ENCODE assay signal across 24 cellular contexts in the genomic region with DNA sequence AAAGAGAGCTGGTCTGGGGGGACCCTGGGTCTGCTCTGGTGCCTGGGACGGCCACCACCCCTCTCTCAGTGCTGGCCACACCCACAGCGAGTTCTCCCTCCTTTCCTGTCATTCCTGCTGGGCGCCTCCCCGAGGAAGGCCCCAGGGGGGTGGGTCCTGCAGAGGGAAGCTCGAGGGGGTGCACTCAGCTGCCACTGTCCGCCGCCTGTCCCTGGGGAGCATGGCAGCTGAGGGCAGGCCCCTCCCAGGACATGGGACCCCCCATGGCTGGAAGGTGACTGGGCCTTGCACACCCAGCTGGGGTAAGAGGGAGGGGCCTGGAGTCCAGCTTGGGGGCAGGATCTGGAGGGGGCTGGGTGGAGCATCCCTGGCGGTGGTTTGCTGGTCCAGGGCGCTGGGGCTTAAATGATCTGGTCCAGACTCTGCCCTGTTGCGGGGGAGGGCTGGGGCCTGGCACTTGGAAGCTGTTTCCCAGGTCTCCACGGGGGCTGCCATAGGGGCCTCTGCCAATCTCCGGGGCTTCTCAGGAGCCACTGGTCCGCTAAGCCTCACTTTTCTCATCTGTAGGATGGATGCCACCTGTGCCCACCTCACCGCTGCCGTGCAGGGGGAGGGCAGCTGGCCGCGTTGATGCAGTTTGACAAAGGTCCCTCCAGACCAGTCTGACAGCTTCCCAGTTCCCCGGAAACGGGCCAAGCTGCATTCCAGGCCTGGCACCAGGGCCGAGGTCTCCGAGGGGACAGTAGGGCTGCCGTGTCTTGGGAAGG. TPM values are rescaled to one million over a fixed set of nuclear protein-coding genes. Genes with fewer than 3 reads are reported as not detected.
DNase-seq lines count a peak whose midpoint lies in the region; ATAC-seq, FAIRE-seq and TF ChIP-seq lines count a peak whose summit lies in the region.
"Had no signal": no experiment of that assay in that cellular context is flagged by ENCODE, and none has a peak within 500 bp of the region (broad histone marks: within the 10 kb centered on the region; RNA-seq: fewer than 3 reads in every experiment).

No MANE protein-coding gene starts in this region.

- no peak overlapping the region for H2AFZ ChIP-seq in K562 (ENCODE audit: low read depth, low read length)

- H3K4me1 ChIP-seq in HEK293 (ENCODE audit: control insufficient read depth, insufficient read depth, low read length) (no peaks in the 10 kb centered on the region), K562 (replicated peaks in 1 of 2; ENCODE audit: control insufficient read depth in 2 of 2, insufficient read depth in 2 of 2, low read length in 2 of 2) (peaks cover 0 to 31% of the 10 kb centered on the region in 2 experiments; a peak in 3 of 5 replicates), pancreas (no peaks in the 10 kb centered on the region), esophagus muscularis mucosa (peaks cover 2 to 13% (median 8%) of the 10 kb centered on the region in 4 donors)

- no peak overlapping the region for H3K27ac ChIP-seq in HEK293 (ENCODE audit: extremely low read depth, low read depth, low read length)
- H3K27ac ChIP-seq in K562 (ENCODE audit: extremely low read depth, low read depth, low read length), result no peak overlapping the region
- no peak overlapping the region for H3K27ac ChIP-seq in pancreas
- H3K27ac ChIP-seq in esophagus muscularis mucosa (replicated peaks in 1 of 4), result no peak overlapping the region
- H3K27ac ChIP-seq: brain microvascular endothelial cell, coronary artery, vagina had no signal

- DNase-seq in NCI-H2227 (lab: John Stamatoyannopoulos, UW; ENCODE audit: unreplicated experiment) (peak; percentile 19), NCI-H2227 treated with DMSO at 0.1 percent for 48 hours (lab: John Stamatoyannopoulos, UW) (no peak), K562 (ENCODE audit: extremely low read depth in 1 of 4, low spot score in 3 of 4) (peak in 3 of 4 experiments; percentile 32 to 44 (median 42)), pancreas (peak in 3 of 6 donors; percentile 56 to 82 (median 61)), medulla oblongata (ENCODE audit: extremely low spot score) (no peak), esophagus muscularis mucosa (ENCODE audit: extremely low spot score) (no peak)
- no peak for DNase-seq in activated naive CD8-positive, alpha-beta T cell treated with anti-CD3 and anti-CD28 coated beads for 36 hours
- DNase-seq: 8988T; activated CD4-positive, alpha-beta T cell treated with anti-CD3 and anti-CD28 coated beads for 48 hours; activated naive CD8-positive, alpha-beta T cell treated with anti-CD3 and anti-CD28 coated beads, Interleukin-2, amount 50 U/mL, for 24 hours; brain microvascular endothelial cell; DMS 273 treated with DMSO at 0.1 percent for 48 hours; endodermal cell; KG1; left colon; NCI-H1930; RPMI8226; stimulated activated CD8-positive, alpha-beta memory T cell treated with anti-CD3 and anti-CD28 coated beads, Interleukin-4, amount 100 ng/mL, for 48 hours had no signal

- H3K9me3 ChIP-seq in HEK293 (ENCODE audit: control insufficient read depth, insufficient read depth, low read depth, low read length) (no peaks in the 10 kb centered on the region), K562 (replicated peaks; ENCODE audit: control insufficient read depth, insufficient read depth, low read depth, low read length) (no peaks in the 10 kb centered on the region), pancreas (no peaks in the 10 kb centered on the region), esophagus muscularis mucosa (no peaks in the 10 kb centered on the region)
- H3K9me3 ChIP-seq: vagina had no signal

- H3K9me1 ChIP-seq in K562 (ENCODE audit: control insufficient read depth, insufficient read depth, low read length), result no peaks in the 10 kb centered on the region

- H3K4me3 ChIP-seq in HEK293 (ENCODE audit: low read depth, low read length), result no peak overlapping the region
- H3K4me3 ChIP-seq in K562, result no peak overlapping the region
- no peak overlapping the region for H3K4me3 ChIP-seq in pancreas
- no peak overlapping the region for H3K4me3 ChIP-seq in esophagus muscularis mucosa
- H3K4me3 ChIP-seq: coronary artery, vagina had no signal

- no peaks in the 10 kb centered on the region for H3K79me2 ChIP-seq in K562 (ENCODE audit: control insufficient read depth, insufficient read depth, low read length)

- TF ChIP-seq POLR2A in K562 (conservative IDR thresholded peaks at IDR 0.05) (no peak), esophagus muscularis mucosa (IDR thresholded peaks at IDR 0.05; ENCODE audit: low read depth) (no peak)

- H3K36me3 Mint-ChIP-seq in activated naive CD8-positive, alpha-beta T cell treated with anti-CD3 and anti-CD28 coated beads for 36 hours, result no peaks in the 10 kb centered on the region

- FAIRE-seq in K562 (lab: Jason Lieb, UNC), result no peak
- no peak for FAIRE-seq in pancreas (lab: Jason Lieb, UNC)

- TF ChIP-seq CTCF in HEK293 (tag by site-specific recombination; IDR thresholded peaks at IDR 0.05), result no peak
- no peak for TF ChIP-seq CTCF in K562 (IDR thresholded peaks at IDR 0.05 in 2 of 3, conservative IDR thresholded peaks at IDR 0.05 in 1 of 3; ENCODE audit: insufficient read depth in 2 of 3, low read depth in 1 of 3, low read length in 3 of 3)
- TF ChIP-seq CTCF in pancreas (IDR thresholded peaks at IDR 0.05), result no peak
- TF ChIP-seq CTCF in esophagus muscularis mucosa (IDR thresholded peaks at IDR 0.05), result no peak

- CTCF ChIA-PET in HEK293 (lab: Yijun Ruan, JAX), result interaction anchor here (0.6 to 4.5 kb wide), 19 partner anchors 11 to 509 kb away, joined by 3 to 69 read pairs (median 3); a partner anchor contains a TSS
- CTCF ChIA-PET in K562 (lab: Yijun Ruan, JAX; ENCODE audit: low intra/inter-chr PET ratio), result interaction anchor here (0.9 to 2.0 kb wide), 3 partner anchors 87 to 463 kb away, joined by 3 to 33 read pairs (median 5); no protein-coding TSS in a partner anchor

- no peak overlapping the region for H3K4me3 Mint-ChIP-seq in activated naive CD8-positive, alpha-beta T cell treated with anti-CD3 and anti-CD28 coated beads for 36 hours
- H3K4me3 Mint-ChIP-seq: activated naive CD8-positive, alpha-beta T cell treated with anti-CD3 and anti-CD28 coated beads, Interleukin-2, amount 50 U/mL, for 24 hours; activated T-helper 17 cell treated with anti-CD3 and anti-CD28 coated beads, Interleukin-2, amount 50 U/mL, for 72 hours; endodermal cell had no signal

- intact Hi-C loops in K562 (cut with micrococcal nuclease) (no loop called here), pancreas (cut with DNase I) (loop anchor here in 2 of 3 donors (5.0 to 10.0 kb wide), 4 partner anchors 78 to 300 kb away; no protein-coding TSS in a partner anchor), esophagus muscularis mucosa (cut with DNase I) (no loop called here)

- ATAC-seq in K562 (0 out of 3 replicates have a peak, but pooled peaks have one; percentile 12), pancreas (peak; percentile 6 to 63 (median 50))
- ATAC-seq: activated T-helper 17 cell treated with anti-CD3 and anti-CD28 coated beads, Interleukin-2, amount 50 U/mL, for 72 hours; left colon had no signal

- POLR2A ChIA-PET in HEK293 (lab: Yijun Ruan, JAX), result interaction anchor here (0.6 to 1.4 kb wide), 3 partner anchors 110 to 369 kb away, joined by 3 read pairs; no protein-coding TSS in a partner anchor
- POLR2A ChIA-PET in K562 (lab: Yijun Ruan, JAX), result interaction anchor here (0.6 to 1.3 kb wide), 4 partner anchors 10 to 326 kb away, joined by 3 to 4 read pairs (median 3); no protein-coding TSS in a partner anchor

- H4K20me1 ChIP-seq in K562 (replicated peaks; ENCODE audit: control insufficient read depth, insufficient read depth, low read length), result no peaks in the 10 kb centered on the region

- H3K27me3 Mint-ChIP-seq in activated naive CD8-positive, alpha-beta T cell treated with anti-CD3 and anti-CD28 coated beads for 36 hours, result no peaks in the 10 kb centered on the region
- H3K27me3 Mint-ChIP-seq: activated naive CD8-positive, alpha-beta T cell treated with anti-CD3 and anti-CD28 coated beads, Interleukin-2, amount 50 U/mL, for 24 hours; activated T-helper 17 cell treated with anti-CD3 and anti-CD28 coated beads, Interleukin-2, amount 50 U/mL, for 72 hours had no signal

- peaks cover 6% of the 10 kb centered on the region for H3K4me1 Mint-ChIP-seq in activated naive CD8-positive, alpha-beta T cell treated with anti-CD3 and anti-CD28 coated beads for 36 hours
- H3K4me1 Mint-ChIP-seq: activated T-helper 17 cell treated with anti-CD3 and anti-CD28 coated beads, Interleukin-2, amount 50 U/mL, for 72 hours; endodermal cell had no signal

- no peak for TF ChIP-seq EP300 in K562 (IDR thresholded peaks at IDR 0.05; ENCODE audit: low read length)
- TF ChIP-seq EP300 in esophagus muscularis mucosa (IDR thresholded peaks at IDR 0.05), result no peak

- H3K27me3 ChIP-seq in K562 (ENCODE audit: control insufficient read depth in 2 of 2, insufficient read depth in 2 of 2, low read length in 2 of 2), result peaks cover 16 to 56% of the 10 kb centered on the region in 2 experiments
- no peaks in the 10 kb centered on the region for H3K27me3 ChIP-seq in pancreas
- H3K27me3 ChIP-seq in esophagus muscularis mucosa, result peaks cover 0 to 49% (median 0%) of the 10 kb centered on the region in 4 donors
- H3K27me3 ChIP-seq: brain microvascular endothelial cell, vagina had no signal

- no peak overlapping the region for H3K4me2 ChIP-seq in K562 (ENCODE audit: insufficient read depth, low read length)

- no peak for TF ChIP-seq RAD21 in K562 (CRISPR knock-in tag; conservative IDR thresholded peaks at IDR 0.05 in 1 of 2, IDR thresholded peaks at IDR 0.05 in 1 of 2)

- no TSS peak for BruUV-seq in K562 (replicated peaks; lab: Mats Ljungman, UMichigan)

- whole genome bisulfite sequencing in K562 (ENCODE audit: insufficient coverage, low coverage, missing lambda C conversion rate), result 18% methylated on average over 16 of the region's 22 CpGs
- WGBS in pancreas, 2 donors, result 46 to 49% methylated on average over 21 to 22 of the region's 22 CpGs
- WGBS in esophagus muscularis mucosa, result 59% methylated on average over 6 of the region's 22 CpGs

- H3K36me3 ChIP-seq in HEK293 (ENCODE audit: control insufficient read depth in 2 of 2, insufficient read depth in 1 of 2, low read length in 2 of 2), result no peaks in the 10 kb centered on the region
- H3K36me3 ChIP-seq in K562 (ENCODE audit: control insufficient read depth, insufficient read depth, low read length), result no peaks in the 10 kb centered on the region
- no peaks in the 10 kb centered on the region for H3K36me3 ChIP-seq in pancreas
- H3K36me3 ChIP-seq in esophagus muscularis mucosa, result no peaks in the 10 kb centered on the region
- H3K36me3 ChIP-seq: brain microvascular endothelial cell, vagina had no signal

- H3K9ac ChIP-seq in K562 (ENCODE audit: insufficient read depth in 1 of 2, low read depth in 2 of 2, low read length in 2 of 2), result peak overlapping the region in 1 of 2 experiments; percentile 5; a peak in 1 of 4 replicates

- H3K27ac Mint-ChIP-seq in activated naive CD8-positive, alpha-beta T cell treated with anti-CD3 and anti-CD28 coated beads for 36 hours, result no peak overlapping the region
- H3K27ac Mint-ChIP-seq: activated naive CD8-positive, alpha-beta T cell treated with anti-CD3 and anti-CD28 coated beads, Interleukin-2, amount 50 U/mL, for 24 hours; activated T-helper 17 cell treated with anti-CD3 and anti-CD28 coated beads, Interleukin-2, amount 50 U/mL, for 72 hours; endodermal cell had no signal

- no peaks in the 10 kb centered on the region for H3K9me3 Mint-ChIP-seq in activated naive CD8-positive, alpha-beta T cell treated with anti-CD3 and anti-CD28 coated beads for 36 hours
- H3K9me3 Mint-ChIP-seq: activated naive CD8-positive, alpha-beta T cell treated with anti-CD3 and anti-CD28 coated beads, Interleukin-2, amount 50 U/mL, for 24 hours; activated T-helper 17 cell treated with anti-CD3 and anti-CD28 coated beads, Interleukin-2, amount 50 U/mL, for 72 hours; endodermal cell had no signal

- in situ Hi-C loops in K562 (cut with MboI), result loop anchor here (5.0 kb wide), 1 partner anchor 298 kb away; no protein-coding TSS in a partner anchor

RNA-seq across cellular contexts. Expression of a gene that starts 6.0 kb away (rescaled TPM):
- total RNA-seq in K562 (2011; cell fraction: chromatin; rRNA removed; ENCODE audit: low replicate concordance), result 0.32 and 1.7 TPM in 2 replicates
- 1.2 and 1.8 TPM in 2 replicates for total RNA-seq in K562 (2011; cell fraction: nucleolus; rRNA removed)
- 0.53 and 1.3 TPM in 2 replicates for total RNA-seq in K562 (2011; cell fraction: nucleoplasm; rRNA removed)
- 0.09 and 0.41 TPM in 2 replicates for total RNA-seq in K562 (2014; rRNA removed)
- 0.04 and 0.06 TPM in 2 replicates for total RNA-seq in K562 (2014; rRNA removed; fragmentation: Illumina TruSeq; extraction: Trizol)
- 0.04 TPM in 1 of 2 replicates, not detected in the other for total RNA-seq in K562 (2015; rRNA removed; fragmentation: Illumina TruSeq; extraction: Trizol)
- 0.16 and 0.38 TPM in 2 replicates for total RNA-seq in K562 (2021)
- polyA plus RNA-seq in K562 (2011; rRNA removed), result 0.08 and 0.22 TPM in 2 replicates
- 0.19 and 0.58 TPM in 2 replicates for polyA plus RNA-seq in K562 (2011; cell fraction: cytosol; rRNA removed)
- polyA plus RNA-seq in K562 (2011; cell fraction: nucleus; rRNA removed), result 0.32 and 0.61 TPM in 2 replicates
- polyA plus RNA-seq in K562 (2012), result 0.17 and 0.24 TPM in 2 replicates
- not detected in 2 replicates for polyA plus RNA-seq in K562 (2014; fragmentation: Illumina TruSeq; extraction: Trizol)
- polyA plus RNA-seq in K562 (2014; fragmentation: Nextera tagmentation; extraction: Ambion mirVana), result not detected
- polyA plus RNA-seq in K562 (2014; rRNA removed), result 0.27 and 0.39 TPM in 2 replicates
- 0.09 and 0.21 TPM in 2 replicates for polyA minus RNA-seq in K562 (2011; rRNA and poly(A)+ RNA removed)
- polyA minus RNA-seq in K562 (2011; cell fraction: cytosol; rRNA and poly(A)+ RNA removed), result 0.48 and 0.64 TPM in 2 replicates
- 0.81 and 1.4 TPM in 2 replicates for polyA minus RNA-seq in K562 (2011; cell fraction: nucleus; rRNA and poly(A)+ RNA removed)
- 1 to 10 TPM; 1.1 to 6.3 (median 2.7) TPM for total RNA-seq in pancreas
- polyA plus RNA-seq in pancreas, result 1 to 10 TPM; 5.9 to 6.7 TPM
- total RNA-seq in activated naive CD8-positive, alpha-beta T cell treated with anti-CD3 and anti-CD28 coated beads for 36 hours, result 1 to 10 TPM; 8.9 to 9.3 TPM
- total RNA-seq in esophagus muscularis mucosa, result 1 to 10 TPM; 2.9 to 8.6 (median 5.9) TPM

RNA-seq across cellular contexts. Expression of a gene that starts 25.1 kb away (rescaled TPM):
- 2.9 and 4.1 TPM in 2 replicates for total RNA-seq in K562 (2011; cell fraction: chromatin; rRNA removed; ENCODE audit: low replicate concordance)
- total RNA-seq in K562 (2011; cell fraction: nucleolus; rRNA removed), result 3.4 and 4.7 TPM in 2 replicates
- total RNA-seq in K562 (2011; cell fraction: nucleoplasm; rRNA removed), result 3.2 and 5.5 TPM in 2 replicates
- total RNA-seq in K562 (2014; rRNA removed) (1.1 and 1.2 TPM in 2 replicates), K562 (2014; rRNA removed; fragmentation: Illumina TruSeq; extraction: Trizol) (0.11 and 0.13 TPM in 2 replicates), K562 (2015; rRNA removed; fragmentation: Illumina TruSeq; extraction: Trizol) (0.54 and 0.64 TPM in 2 replicates), K562 (2021) (1.4 and 1.8 TPM in 2 replicates), pancreas (10 to 100 TPM; 15.6 to 24.4 (median 17.2) TPM), esophagus muscularis mucosa (10 to 100 TPM; 12.5 to 27.8 (median 19.6) TPM)
- polyA plus RNA-seq in K562 (2011; rRNA removed) (0.87 and 1.2 TPM in 2 replicates), K562 (2014; fragmentation: Illumina TruSeq; extraction: Trizol) (0.16 and 0.37 TPM in 2 replicates), K562 (2014; fragmentation: Nextera tagmentation; extraction: Ambion mirVana) (not detected), K562 (2014; rRNA removed) (1.1 and 1.4 TPM in 2 replicates), pancreas (10 to 100 TPM; 25.0 to 26.2 TPM)
- 0.77 and 1.1 TPM in 2 replicates for polyA plus RNA-seq in K562 (2011; cell fraction: cytosol; rRNA removed)
- 1.3 and 2.3 TPM in 2 replicates for polyA plus RNA-seq in K562 (2011; cell fraction: nucleus; rRNA removed)
- polyA plus RNA-seq in K562 (2012), result 0.89 and 3.8 TPM in 2 replicates
- 0.57 and 0.70 TPM in 2 replicates for polyA minus RNA-seq in K562 (2011; rRNA and poly(A)+ RNA removed)
- 0.67 and 0.82 TPM in 2 replicates for polyA minus RNA-seq in K562 (2011; cell fraction: cytosol; rRNA and poly(A)+ RNA removed)
- 1.7 and 1.8 TPM in 2 replicates for polyA minus RNA-seq in K562 (2011; cell fraction: nucleus; rRNA and poly(A)+ RNA removed)
- total RNA-seq in activated naive CD8-positive, alpha-beta T cell treated with anti-CD3 and anti-CD28 coated beads for 36 hours, result 1 to 10 TPM in 1 of 2 experiments, under 1 TPM in 1; 0.54 to 1.4 TPM

RNA-seq across cellular contexts. Expression of a gene that starts 39.9 kb away (rescaled TPM):
- total RNA-seq in K562 (2011; cell fraction: chromatin; rRNA removed; ENCODE audit: low replicate concordance), result not detected in 2 replicates
- not detected in 2 replicates for total RNA-seq in K562 (2011; cell fraction: nucleolus; rRNA removed)
- not detected in 2 replicates for total RNA-seq in K562 (2011; cell fraction: nucleoplasm; rRNA removed)
- total RNA-seq in K562 (2014; rRNA removed) (not detected in 2 replicates), K562 (2014; rRNA removed; fragmentation: Illumina TruSeq; extraction: Trizol) (not detected in 2 replicates), K562 (2015; rRNA removed; fragmentation: Illumina TruSeq; extraction: Trizol) (not detected in 2 replicates), K562 (2021) (not detected in 2 replicates), pancreas (not detected), esophagus muscularis mucosa (not detected)
- polyA plus RNA-seq in K562 (2011; rRNA removed) (not detected in 2 replicates), K562 (2014; fragmentation: Illumina TruSeq; extraction: Trizol) (not detected in 2 replicates), K562 (2014; fragmentation: Nextera tagmentation; extraction: Ambion mirVana) (not detected), K562 (2014; rRNA removed) (not detected in 2 replicates), pancreas (not detected)
- not detected in 2 replicates for polyA plus RNA-seq in K562 (2011; cell fraction: cytosol; rRNA removed)
- polyA plus RNA-seq in K562 (2011; cell fraction: nucleus; rRNA removed), result not detected in 2 replicates
- polyA plus RNA-seq in K562 (2012), result not detected in 2 replicates
- polyA minus RNA-seq in K562 (2011; rRNA and poly(A)+ RNA removed), result not detected in 2 replicates
- not detected in 2 replicates for polyA minus RNA-seq in K562 (2011; cell fraction: cytosol; rRNA and poly(A)+ RNA removed)
- polyA minus RNA-seq in K562 (2011; cell fraction: nucleus; rRNA and poly(A)+ RNA removed), result not detected in 2 replicates
- not detected for total RNA-seq in activated naive CD8-positive, alpha-beta T cell treated with anti-CD3 and anti-CD28 coated beads for 36 hours
- total RNA-seq: activated T-helper 17 cell treated with anti-CD3 and anti-CD28 coated beads, Interleukin-2, amount 50 U/mL, for 72 hours; endodermal cell; left colon; renal cortical epithelial cell; vagina had no signal

RNA-seq across cellular contexts. Expression of a gene that starts 49.6 kb away (rescaled TPM):
- total RNA-seq in K562 (2011; cell fraction: chromatin; rRNA removed; ENCODE audit: low replicate concordance), result 0.07 TPM in 1 of 2 replicates, not detected in the other
- not detected in 2 replicates for total RNA-seq in K562 (2011; cell fraction: nucleolus; rRNA removed)
- total RNA-seq in K562 (2011; cell fraction: nucleoplasm; rRNA removed), result not detected in 2 replicates
- not detected in 2 replicates for total RNA-seq in K562 (2014; rRNA removed)
- not detected in 2 replicates for total RNA-seq in K562 (2014; rRNA removed; fragmentation: Illumina TruSeq; extraction: Trizol)
- total RNA-seq in K562 (2015; rRNA removed; fragmentation: Illumina TruSeq; extraction: Trizol), result not detected in 2 replicates
- 0.04 TPM in 1 of 2 replicates, not detected in the other for total RNA-seq in K562 (2021)
- not detected in 2 replicates for polyA plus RNA-seq in K562 (2011; rRNA removed)
- polyA plus RNA-seq in K562 (2011; cell fraction: cytosol; rRNA removed), result 0.01 TPM in 1 of 2 replicates, not detected in the other
- polyA plus RNA-seq in K562 (2011; cell fraction: nucleus; rRNA removed), result not detected in 2 replicates
- 0.04 TPM in 1 of 2 replicates, not detected in the other for polyA plus RNA-seq in K562 (2012)
- polyA plus RNA-seq in K562 (2014; fragmentation: Illumina TruSeq; extraction: Trizol), result not detected in 2 replicates
- not detected for polyA plus RNA-seq in K562 (2014; fragmentation: Nextera tagmentation; extraction: Ambion mirVana)
- polyA plus RNA-seq in K562 (2014; rRNA removed), result not detected in 2 replicates
- not detected in 2 replicates for polyA minus RNA-seq in K562 (2011; rRNA and poly(A)+ RNA removed)
- not detected in 2 replicates for polyA minus RNA-seq in K562 (2011; cell fraction: cytosol; rRNA and poly(A)+ RNA removed)
- not detected in 2 replicates for polyA minus RNA-seq in K562 (2011; cell fraction: nucleus; rRNA and poly(A)+ RNA removed)
- 1 to 10 TPM; 1.5 to 5.5 (median 2.6) TPM for total RNA-seq in pancreas
- 10 to 100 TPM in 1 of 2 donors, 1 to 10 TPM in 1; 9.0 to 12.9 TPM for polyA plus RNA-seq in pancreas
- total RNA-seq in activated naive CD8-positive, alpha-beta T cell treated with anti-CD3 and anti-CD28 coated beads for 36 hours, result under 1 TPM; 0.29 to 0.34 TPM
- 1 to 10 TPM; 2.8 to 6.6 (median 3.2) TPM for total RNA-seq in esophagus muscularis mucosa
- total RNA-seq: activated T-helper 17 cell treated with anti-CD3 and anti-CD28 coated beads, Interleukin-2, amount 50 U/mL, for 72 hours; G401 had no signal

Comparison
In these comparisons a context has a peak if more than half of its experiments do, and no peak if none do; other contexts are left out.
1. DNase-seq: peak in NCI-H2227 (single experiment) and K562 (3 of 4); none in NCI-H2227 treated with DMSO at 0.1 percent for 48 hours (single experiment), activated naive CD8-positive, alpha-beta T cell treated with anti-CD3 and anti-CD28 coated beads for 36 hours (single experiment), medulla oblongata (single experiment) and esophagus muscularis mucosa (single experiment).
2. intact Hi-C loops: an anchor here in pancreas (5.0 to 10.0 kb wide); none called in K562 and esophagus muscularis mucosa.